Comparison of ENCODE assay signal across 24 cellular contexts in the genomic region with DNA sequence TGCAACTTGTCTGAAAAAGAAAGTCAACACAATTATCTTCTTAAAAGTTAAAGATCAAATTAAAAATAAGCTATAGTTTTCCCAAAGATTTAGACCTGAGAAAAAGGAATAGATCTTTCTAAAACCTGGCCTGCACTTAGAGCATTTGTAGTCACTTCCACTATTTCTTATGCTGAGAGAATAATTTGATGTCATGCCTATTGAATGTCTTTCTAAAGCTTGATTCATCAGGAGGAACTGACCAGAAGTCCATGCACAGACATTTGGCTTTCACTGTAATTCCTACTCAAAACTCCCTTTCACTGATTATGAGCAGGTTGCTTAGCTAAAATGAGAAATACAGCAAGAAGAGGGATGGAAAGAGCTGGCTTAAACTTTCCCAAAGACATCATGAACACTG. TPM values are rescaled to one million over a fixed set of nuclear protein-coding genes. Genes with fewer than 3 reads are reported as not detected.
"Had no signal": no experiment of that assay in that cellular context is flagged by ENCODE, and none has a peak within 500 bp of the region (broad histone marks: within the 10 kb centered on the region; RNA-seq: fewer than 3 reads in every experiment).

No MANE protein-coding gene starts in this region.

- H3K9me3 Mint-ChIP-seq: stimulated activated naive CD8-positive, alpha-beta T cell treated with anti-CD3 and anti-CD28 coated beads, Interleukin-15, Interleukin-2, amounts not matched to agents 100 ng/mL and 50 ng/mL, for 24 hours had no signal

- H3K27ac Mint-ChIP-seq: activated naive CD8-positive, alpha-beta T cell treated with anti-CD3 and anti-CD28 coated beads for 36 hours; activated T-helper 17 cell treated with anti-CD3 and anti-CD28 coated beads, Interleukin-2, amount 50 U/mL, for 72 hours; nephron; stimulated activated naive CD8-positive, alpha-beta T cell treated with anti-CD3 and anti-CD28 coated beads, Interleukin-15, Interleukin-2, amounts not matched to agents 100 ng/mL and 50 ng/mL, for 24 hours; T-helper 1 cell treated with Interleukin-12 subunit alpha and Interleukin-12 subunit beta and Interleukin-4 antibody, amounts not matched to agents 30 μg/mL and 1 μg/mL, for 36 hours had no signal

- H3K4me3 ChIP-seq: body of pancreas, heart right ventricle, left ventricle myocardium inferior, psoas muscle, transverse colon, uterus had no signal

- H3K4me1 Mint-ChIP-seq: activated T-helper 17 cell treated with anti-CD3 and anti-CD28 coated beads, Interleukin-2, amount 50 U/mL, for 72 hours had no signal

- ATAC-seq: activated T-helper 17 cell treated with anti-CD3 and anti-CD28 coated beads, Interleukin-2, amount 50 U/mL, for 72 hours; body of pancreas; heart right ventricle; psoas muscle; right cardiac atrium had no signal

- H3K4me3 Mint-ChIP-seq: activated naive CD8-positive, alpha-beta T cell treated with anti-CD3 and anti-CD28 coated beads for 36 hours; activated T-helper 17 cell treated with anti-CD3 and anti-CD28 coated beads, Interleukin-2, amount 50 U/mL, for 72 hours; nephron; stimulated activated naive CD8-positive, alpha-beta T cell treated with anti-CD3 and anti-CD28 coated beads, Interleukin-15, Interleukin-2, amounts not matched to agents 100 ng/mL and 50 ng/mL, for 24 hours; T-helper 1 cell treated with Interleukin-12 subunit alpha and Interleukin-12 subunit beta and Interleukin-4 antibody, amounts not matched to agents 30 μg/mL and 1 μg/mL, for 36 hours had no signal

- H3K9me3 ChIP-seq: body of pancreas, left ventricle myocardium inferior, psoas muscle, transverse colon, uterus had no signal

- H3K36me3 Mint-ChIP-seq: activated naive CD8-positive, alpha-beta T cell treated with anti-CD3 and anti-CD28 coated beads for 36 hours had no signal

- H3K36me3 ChIP-seq: heart right ventricle, left ventricle myocardium inferior, transverse colon, uterus had no signal

- DNase-seq: activated CD4-positive, CD25-positive, alpha-beta regulatory T cell treated with anti-CD3 and anti-CD28 coated beads, Interleukin-2, amount 50 U/mL, for 72 hours; activated naive CD4-positive, alpha-beta T cell; activated naive CD8-positive, alpha-beta T cell treated with anti-CD3 and anti-CD28 coated beads for 36 hours; amygdala; body of pancreas; caudate nucleus; erythroblast; heart right ventricle; left ventricle myocardium inferior; mammary epithelial cell; midbrain; occipital lobe; psoas muscle; right cardiac atrium; small intestine; stimulated activated CD4-positive, alpha-beta T cell treated with anti-CD3 and anti-CD28 coated beads, Interleukin-15, amount 100 ng/mL, for 24 hours; stimulated activated CD4-positive, alpha-beta T cell treated with anti-CD3 and anti-CD28 coated beads, Interleukin-2, amount 100 ng/mL, for 48 hours; transverse colon; uterus had no signal

- H3K27ac ChIP-seq: body of pancreas, heart right ventricle, left ventricle myocardium inferior, psoas muscle, uterus had no signal

RNA-seq across cellular contexts. Expression of gene GREM1, which starts 4.3 kb away (rescaled TPM):
- total RNA-seq: activated CD8-positive, alpha-beta memory T cell treated with anti-CD3 and anti-CD28 coated beads for 36 hours; activated naive CD8-positive, alpha-beta T cell treated with anti-CD3 and anti-CD28 coated beads for 36 hours; activated T-helper 17 cell treated with anti-CD3 and anti-CD28 coated beads, Interleukin-2, amount 50 U/mL, for 72 hours had no signal
